In genomic region chr17:4934173-4934979, GRCh38 we compare ENCODE assay signal across 1 cellular context.
TF ChIP-seq lines count a peak whose summit lies in the region.

No MANE protein-coding gene starts in this region.

TF ChIP-seq in IMR-90, 13 proteins besides CTCF, POLR2A, EP300 and RAD21:
- TF ChIP-seq ELK1 (IDR thresholded peaks at IDR 0.05; ENCODE audit: borderline replicate concordance, low read depth, low read length) = no peak
- TF ChIP-seq SMC3 (IDR thresholded peaks at IDR 0.05; ENCODE audit: low read depth, low read length) = 0 out of 2 replicates have a peak, but pooled peaks have one; percentile 22
- no peak for TF ChIP-seq NFE2L2 (IDR thresholded peaks at IDR 0.05; ENCODE audit: low read depth, low read length)
- no peak for TF ChIP-seq FOS (IDR thresholded peaks at IDR 0.05; ENCODE audit: low read depth, low read length)
- no peak for TF ChIP-seq RCOR1 (IDR thresholded peaks at IDR 0.05; ENCODE audit: insufficient replicate concordance, low read length)
